In genomic region chr1:244757091-244757939, GRCh38 we compare ENCODE assay signal across 16 cellular contexts.
A peak's percentile ranks its signal among the peaks of the same experiment; 100 is the strongest.
DNase-seq lines count a peak whose midpoint lies in the region; TF ChIP-seq lines count a peak whose summit lies in the region.
"Had no signal": no experiment of that assay in that cellular context is flagged by ENCODE, and none has a peak within 500 bp of the region (broad histone marks: within the 10 kb centered on the region; RNA-seq: fewer than 3 reads in every experiment).

No MANE protein-coding gene starts in this region.

- TF ChIP-seq POLR2A in stomach (IDR thresholded peaks at IDR 0.05) = no peak

- no peak overlapping the region for H3K4me3 ChIP-seq in fibroblast of pulmonary artery (replicated peaks; ENCODE audit: low read depth, low read length)
- no peak overlapping the region for H3K4me3 ChIP-seq in stomach

- intact Hi-C loops in stomach (cut with DNase I; ENCODE audit: low total_unique reads) = no loop called here

- H3K9me3 ChIP-seq in stomach = no peaks in the 10 kb centered on the region

- TF ChIP-seq CTCF in fibroblast of pulmonary artery (IDR thresholded peaks at IDR 0.05; ENCODE audit: low read length, missing control alignments) (no peak), stomach (IDR thresholded peaks at IDR 0.05) (no peak)

- DNase-seq in GM04503 (ENCODE audit: low read depth) = peak; percentile 39
- peak; percentile 8 for DNase-seq in RPMI7951 (ENCODE audit: low read depth)
- DNase-seq in fibroblast of pulmonary artery (ENCODE audit: low read depth) = peak; percentile 36
- DNase-seq in stomach = peak; percentile 40
- DNase-seq in activated gamma-delta T cell (lab: John Stamatoyannopoulos, UW) = no peak
- DNase-seq in nucleus accumbens (lab: John Stamatoyannopoulos, UW) = no peak
- no peak for DNase-seq in DMS153 (lab: John Stamatoyannopoulos, UW)
- DNase-seq: activated CD4-positive, alpha-beta T cell treated with anti-CD3 and anti-CD28 coated beads for 4 hours; activated T-cell treated with anti-CD3 and anti-CD28 coated beads for 4 hours; CD8-positive, alpha-beta T cell; endodermal cell; islet precursor cell; Karpas-422; NCI-H187 treated with DMSO at 0.1 percent for 48 hours; stimulated activated CD4-positive, alpha-beta T cell treated with anti-CD3 and anti-CD28 coated beads, Interleukin-12 subunit alpha, Interleukin-12 subunit beta, amount 100 ng/mL, for 4 hours; T-helper 1 cell had no signal

- H3K4me1 ChIP-seq in stomach = peaks cover 0 to 27% (median 16%) of the 10 kb centered on the region in 4 donors

- H3K36me3 ChIP-seq in stomach = no peaks in the 10 kb centered on the region

- no peaks in the 10 kb centered on the region for H3K27me3 ChIP-seq in stomach

- no peak for TF ChIP-seq EP300 in stomach (IDR thresholded peaks at IDR 0.05)

- H3K27ac ChIP-seq in stomach = peak overlapping the region; percentile 20 to 78 (median 66)

- WGBS in stomach, 5 donors = 37 to 83% (median 57%) methylated on average over 9 to 15 of the region's 15 CpGs

Comparison
In these comparisons a context has a peak if more than half of its experiments do, and no peak if none do; other contexts are left out.
1. DNase-seq: peak in GM04503 (single experiment), RPMI7951 (single experiment), fibroblast of pulmonary artery (single experiment) and stomach (single experiment); none in activated gamma-delta T cell (single experiment), nucleus accumbens (0 of 56) and DMS153 (single experiment).